Comparison of ENCODE assay signal across 4 cellular contexts in genomic region chr13:84775920-84776319, GRCh38.
DNase-seq lines count a peak whose midpoint lies in the region; ATAC-seq and TF ChIP-seq lines count a peak whose summit lies in the region.
"Not testable (repeated sequence)": the region's sequence is repeated elsewhere in the genome, so short reads cannot be mapped to it uniquely, and the experiment has no call there.

No MANE protein-coding gene starts in this region.

- DNase-seq in HFFc6, body of pancreas: not testable (repeated sequence)
- peak; percentile 0 for DNase-seq in UCSD-AML1 (lab: John Stamatoyannopoulos, UW; ENCODE audit: unreplicated experiment)
- DNase-seq in posterior vena cava (ENCODE audit: low spot score), result peak; percentile 61

- peak; percentile 36 for ATAC-seq in body of pancreas

- not testable (repeated sequence) for H3K27ac Mint-ChIP-seq in HFFc6

- not testable (repeated sequence) for H3K9me3 ChIP-seq in body of pancreas

- not testable (repeated sequence) for H3K4me1 ChIP-seq in body of pancreas

- intact Hi-C loops in body of pancreas (cut with DNase I); posterior vena cava (cut with DNase I): not testable (repeated sequence)

- H3K36me3 ChIP-seq in body of pancreas (replicated peaks in 1 of 2; ENCODE audit: insufficient read depth in 1 of 2, low read depth in 2 of 2), result not testable (repeated sequence)

- WGBS in body of pancreas, 2 donors, result 60 to 66% methylated on average over 9 of the region's 9 CpGs

- H3K27me3 ChIP-seq in body of pancreas, result not testable (repeated sequence)

- H3K4me3 Mint-ChIP-seq in HFFc6, result peak overlapping the region; percentile 46; the same call in 1 of the 2 replicates

- TF ChIP-seq POLR2A in body of pancreas (IDR thresholded peaks at IDR 0.05), result not testable (repeated sequence)

- H3K27ac ChIP-seq in body of pancreas, result not testable (repeated sequence)

- not testable (repeated sequence) for H3K27me3 Mint-ChIP-seq in HFFc6 (ENCODE audit: insufficient read depth)

- not testable (repeated sequence) for H3K4me3 ChIP-seq in body of pancreas

- not testable (repeated sequence) for H3K9me3 Mint-ChIP-seq in HFFc6

- TF ChIP-seq CTCF in HFFc6 (IDR thresholded peaks at IDR 0.05); body of pancreas (IDR thresholded peaks at IDR 0.05): not testable (repeated sequence)

- H3K36me3 Mint-ChIP-seq in HFFc6 (ENCODE audit: low read depth), result not testable (repeated sequence)

- H3K4me1 Mint-ChIP-seq in HFFc6 (ENCODE audit: low read depth), result peaks cover 38% of the 10 kb centered on the region
